ENCODE assay signal across 1 cellular context in the genomic region with DNA sequence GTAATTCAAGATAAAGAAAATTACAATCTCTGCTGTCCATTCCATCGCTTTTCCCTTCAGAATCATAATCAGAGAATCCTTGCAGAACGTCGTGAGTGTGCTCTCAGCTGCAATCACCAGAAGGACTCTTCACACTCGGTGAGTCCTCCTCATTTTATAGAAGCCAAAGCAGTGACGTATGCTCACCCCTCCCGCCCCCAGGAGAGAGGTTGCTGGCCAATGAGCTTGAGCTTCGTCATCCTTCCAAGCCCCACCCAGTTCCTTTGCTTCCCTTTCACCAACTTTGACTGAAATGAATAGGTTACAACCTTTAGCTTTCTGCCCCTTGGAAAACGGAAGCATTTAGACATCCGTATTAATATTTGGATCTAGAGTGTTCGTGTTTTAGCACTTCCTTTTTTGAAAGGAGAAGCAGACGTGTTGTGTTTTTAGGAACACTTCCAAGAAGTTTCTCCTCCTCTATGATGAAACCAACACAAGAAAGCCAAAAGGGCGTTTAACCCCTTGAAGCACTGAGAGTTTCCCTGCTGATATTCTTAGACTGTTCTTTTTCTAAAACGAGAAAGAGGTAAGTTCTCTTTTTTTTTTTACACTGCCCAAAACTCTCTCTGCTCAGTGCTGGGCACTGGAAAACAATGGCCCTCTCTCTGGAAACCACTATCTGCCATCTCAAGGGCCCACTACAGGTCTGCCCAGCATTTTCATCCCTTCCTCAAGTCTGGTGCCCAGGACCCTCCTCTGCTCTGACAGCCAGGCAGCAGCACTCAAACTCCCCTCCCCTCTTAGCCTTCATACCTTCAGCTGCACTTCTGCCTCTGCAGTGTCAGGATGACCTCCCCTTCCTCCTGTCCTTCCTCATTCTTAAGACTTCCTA.
TF ChIP-seq lines count a peak whose summit lies in the region.

No MANE protein-coding gene starts in this region.

TF ChIP-seq in K562, 482 proteins besides CTCF, POLR2A, EP300 and RAD21 (continued from another document and continues in another):
- TF ChIP-seq HLTF (IDR thresholded peaks at IDR 0.05): no peak
- peak; percentile 78; the same call in 1 of the 2 replicates for TF ChIP-seq L3MBTL2 (IDR thresholded peaks at IDR 0.05)
- TF ChIP-seq FOS (IDR thresholded peaks at IDR 0.05; ENCODE audit: extremely low read depth, insufficient read length): no peak
- TF ChIP-seq NFYB (IDR thresholded peaks at IDR 0.05; ENCODE audit: extremely low read depth, insufficient read length): peak; percentile 4
- TF ChIP-seq, protein P1, sequence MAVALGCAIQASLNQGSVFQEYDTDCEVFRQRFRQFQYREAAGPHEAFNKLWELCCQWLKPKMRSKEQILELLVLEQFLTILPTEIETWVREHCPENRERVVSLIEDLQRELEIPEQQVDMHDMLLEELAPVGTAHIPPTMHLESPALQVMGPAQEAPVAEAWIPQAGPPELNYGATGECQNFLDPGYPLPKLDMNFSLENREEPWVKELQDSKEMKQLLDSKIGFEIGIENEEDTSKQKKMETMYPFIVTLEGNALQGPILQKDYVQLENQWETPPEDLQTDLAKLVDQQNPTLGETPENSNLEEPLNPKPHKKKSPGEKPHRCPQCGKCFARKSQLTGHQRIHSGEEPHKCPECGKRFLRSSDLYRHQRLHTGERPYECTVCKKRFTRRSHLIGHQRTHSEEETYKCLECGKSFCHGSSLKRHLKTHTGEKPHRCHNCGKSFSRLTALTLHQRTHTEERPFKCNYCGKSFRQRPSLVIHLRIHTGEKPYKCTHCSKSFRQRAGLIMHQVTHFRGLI (CRISPR knock-in tag; IDR thresholded peaks at IDR 0.05): 0 out of 2 replicates have a peak, but pooled peaks have one; percentile 20
- TF ChIP-seq, protein P2, sequence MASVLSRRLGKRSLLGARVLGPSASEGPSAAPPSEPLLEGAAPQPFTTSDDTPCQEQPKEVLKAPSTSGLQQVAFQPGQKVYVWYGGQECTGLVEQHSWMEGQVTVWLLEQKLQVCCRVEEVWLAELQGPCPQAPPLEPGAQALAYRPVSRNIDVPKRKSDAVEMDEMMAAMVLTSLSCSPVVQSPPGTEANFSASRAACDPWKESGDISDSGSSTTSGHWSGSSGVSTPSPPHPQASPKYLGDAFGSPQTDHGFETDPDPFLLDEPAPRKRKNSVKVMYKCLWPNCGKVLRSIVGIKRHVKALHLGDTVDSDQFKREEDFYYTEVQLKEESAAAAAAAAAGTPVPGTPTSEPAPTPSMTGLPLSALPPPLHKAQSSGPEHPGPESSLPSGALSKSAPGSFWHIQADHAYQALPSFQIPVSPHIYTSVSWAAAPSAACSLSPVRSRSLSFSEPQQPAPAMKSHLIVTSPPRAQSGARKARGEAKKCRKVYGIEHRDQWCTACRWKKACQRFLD (CRISPR knock-in tag; IDR thresholded peaks at IDR 0.05): no peak
- TF ChIP-seq ZNF584 (CRISPR knock-in tag; IDR thresholded peaks at IDR 0.05; ENCODE audit: low read depth): no peak
- no peak for TF ChIP-seq NR2F6 (CRISPR knock-in tag; IDR thresholded peaks at IDR 0.05)
- no peak for TF ChIP-seq JUN (IDR thresholded peaks at IDR 0.05; ENCODE audit: borderline replicate concordance, low read depth, low read length)
- no peak for TF ChIP-seq JUN (CRISPR knock-in tag; IDR thresholded peaks at IDR 0.05; ENCODE audit: borderline replicate concordance)
- no peak for TF ChIP-seq PURB (CRISPR knock-in tag; IDR thresholded peaks at IDR 0.05; ENCODE audit: low read depth)
- TF ChIP-seq ZKSCAN8 (CRISPR knock-in tag; IDR thresholded peaks at IDR 0.05): no peak
- TF ChIP-seq JUND (IDR thresholded peaks at IDR 0.05; ENCODE audit: borderline replicate concordance, low read depth, low read length): peak; percentile 52; the same call in 1 of the 2 replicates
- peak; percentile 64; the same call in 1 of the 3 replicates for TF ChIP-seq JUND (tag; IDR thresholded peaks at IDR 0.05; ENCODE audit: borderline replicate concordance, low read depth, low read length)
- no peak for TF ChIP-seq FOXM1 (IDR thresholded peaks at IDR 0.05; ENCODE audit: low read depth)
- no peak for TF ChIP-seq FOXM1 (CRISPR knock-in tag; IDR thresholded peaks at IDR 0.05; ENCODE audit: low read depth)
- TF ChIP-seq ZNF124 (CRISPR knock-in tag; IDR thresholded peaks at IDR 0.05): no peak
- TF ChIP-seq NR2C1 (IDR thresholded peaks at IDR 0.05): peak; percentile 24; the same call in 1 of the 2 replicates
- TF ChIP-seq NR2C1 (tag; IDR thresholded peaks at IDR 0.05): peak; percentile 60; the same call in 1 of the 2 replicates
- TF ChIP-seq CREB1 (IDR thresholded peaks at IDR 0.05): no peak
- peak; percentile 64; the same call in 1 of the 2 replicates for TF ChIP-seq CREB1 (CRISPR knock-in tag; IDR thresholded peaks at IDR 0.05)
- no peak for TF ChIP-seq U2AF1 (optimal IDR thresholded peaks at IDR 0.05; ENCODE audit: low read depth, low read length)
- TF ChIP-seq RCOR1 (IDR thresholded peaks at IDR 0.05; ENCODE audit: borderline replicate concordance in 1 of 2, low read depth in 2 of 2, low read length in 2 of 2): 0 out of 4 replicates have a peak, but pooled peaks of 1 of the 2 experiments have one; percentile 3
- no peak for TF ChIP-seq SIN3B (IDR thresholded peaks at IDR 0.05; ENCODE audit: low read depth)
- TF ChIP-seq SMAD4 (CRISPR knock-in tag; conservative IDR thresholded peaks at IDR 0.05): no peak
- TF ChIP-seq, protein P3, sequence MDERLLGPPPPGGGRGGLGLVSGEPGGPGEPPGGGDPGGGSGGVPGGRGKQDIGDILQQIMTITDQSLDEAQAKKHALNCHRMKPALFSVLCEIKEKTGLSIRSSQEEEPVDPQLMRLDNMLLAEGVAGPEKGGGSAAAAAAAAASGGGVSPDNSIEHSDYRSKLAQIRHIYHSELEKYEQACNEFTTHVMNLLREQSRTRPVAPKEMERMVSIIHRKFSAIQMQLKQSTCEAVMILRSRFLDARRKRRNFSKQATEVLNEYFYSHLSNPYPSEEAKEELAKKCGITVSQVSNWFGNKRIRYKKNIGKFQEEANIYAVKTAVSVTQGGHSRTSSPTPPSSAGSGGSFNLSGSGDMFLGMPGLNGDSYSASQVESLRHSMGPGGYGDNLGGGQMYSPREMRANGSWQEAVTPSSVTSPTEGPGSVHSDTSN (CRISPR knock-in tag; IDR thresholded peaks at IDR 0.05; ENCODE audit: low read depth): no peak
- TF ChIP-seq, protein P3 (tag; conservative IDR thresholded peaks at IDR 0.05; ENCODE audit: low read depth): peak; percentile 37; the same call in 1 of the 2 replicates
- TF ChIP-seq LEF1 (IDR thresholded peaks at IDR 0.05): peak; percentile 14; the same call in 1 of the 2 replicates
- no peak for TF ChIP-seq CEBPG (CRISPR knock-in tag; IDR thresholded peaks at IDR 0.05)
- peak; percentile 33 to 66; a peak in 3 of 4 replicates for TF ChIP-seq CEBPG (tag; conservative IDR thresholded peaks at IDR 0.05 in 1 of 2, IDR thresholded peaks at IDR 0.05 in 1 of 2)
- TF ChIP-seq ZNF121 (CRISPR knock-in tag; conservative IDR thresholded peaks at IDR 0.05): no peak
- TF ChIP-seq DPF2 (IDR thresholded peaks at IDR 0.05): no peak
- TF ChIP-seq ZNF146 (CRISPR knock-in tag; IDR thresholded peaks at IDR 0.05; ENCODE audit: unreplicated experiment): no peak
- TF ChIP-seq IFI16 (CRISPR knock-in tag; IDR thresholded peaks at IDR 0.05): no peak
- TF ChIP-seq SMARCA5 (IDR thresholded peaks at IDR 0.05): no peak
- TF ChIP-seq ZNF347 (CRISPR knock-in tag; IDR thresholded peaks at IDR 0.05; ENCODE audit: low read depth): no peak
- TF ChIP-seq, protein P4, sequence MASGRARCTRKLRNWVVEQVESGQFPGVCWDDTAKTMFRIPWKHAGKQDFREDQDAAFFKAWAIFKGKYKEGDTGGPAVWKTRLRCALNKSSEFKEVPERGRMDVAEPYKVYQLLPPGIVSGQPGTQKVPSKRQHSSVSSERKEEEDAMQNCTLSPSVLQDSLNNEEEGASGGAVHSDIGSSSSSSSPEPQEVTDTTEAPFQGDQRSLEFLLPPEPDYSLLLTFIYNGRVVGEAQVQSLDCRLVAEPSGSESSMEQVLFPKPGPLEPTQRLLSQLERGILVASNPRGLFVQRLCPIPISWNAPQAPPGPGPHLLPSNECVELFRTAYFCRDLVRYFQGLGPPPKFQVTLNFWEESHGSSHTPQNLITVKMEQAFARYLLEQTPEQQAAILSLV (tag; IDR thresholded peaks at IDR 0.05): no peak
- no peak for TF ChIP-seq TBP (optimal IDR thresholded peaks at IDR 0.05; ENCODE audit: low read depth, low read length)
- TF ChIP-seq ZBED1 (IDR thresholded peaks at IDR 0.05): no peak
- no peak for TF ChIP-seq HMGN3 (IDR thresholded peaks at IDR 0.05; ENCODE audit: borderline replicate concordance, extremely low read depth, insufficient read length, low read depth, low read length)
- TF ChIP-seq, protein P5, sequence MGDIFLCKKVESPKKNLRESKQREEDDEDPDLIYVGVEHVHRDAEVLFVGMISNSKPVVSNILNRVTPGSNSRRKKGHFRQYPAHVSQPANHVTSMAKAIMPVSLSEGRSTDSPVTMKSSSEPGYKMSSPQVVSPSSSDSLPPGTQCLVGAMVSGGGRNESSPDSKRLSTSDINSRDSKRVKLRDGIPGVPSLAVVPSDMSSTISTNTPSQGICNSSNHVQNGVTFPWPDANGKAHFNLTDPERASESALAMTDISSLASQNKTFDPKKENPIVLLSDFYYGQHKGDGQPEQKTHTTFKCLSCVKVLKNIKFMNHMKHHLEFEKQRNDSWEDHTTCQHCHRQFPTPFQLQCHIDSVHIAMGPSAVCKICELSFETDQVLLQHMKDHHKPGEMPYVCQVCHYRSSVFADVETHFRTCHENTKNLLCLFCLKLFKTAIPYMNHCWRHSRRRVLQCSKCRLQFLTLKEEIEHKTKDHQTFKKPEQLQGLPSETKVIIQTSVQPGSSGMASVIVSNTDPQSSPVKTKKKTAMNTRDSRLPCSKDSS (IDR thresholded peaks at IDR 0.05; ENCODE audit: low read depth, partially characterized antibody): no peak
- no peak for TF ChIP-seq HDAC8 (tag; IDR thresholded peaks at IDR 0.05)
- no peak for TF ChIP-seq ZFPM2 (CRISPR knock-in tag; IDR thresholded peaks at IDR 0.05)
- TF ChIP-seq ADNP (tag; IDR thresholded peaks at IDR 0.05): no peak
- no peak for TF ChIP-seq ZKSCAN3 (CRISPR knock-in tag; IDR thresholded peaks at IDR 0.05)
- TF ChIP-seq YY1 (IDR thresholded peaks at IDR 0.05; ENCODE audit: borderline replicate concordance in 1 of 3, control insufficient read depth in 1 of 3, extremely low read depth in 1 of 3, insufficient read depth in 3 of 3, insufficient read length in 1 of 3, insufficient replicate concordance in 2 of 3, low read depth in 1 of 3, low read length in 2 of 3): no peak
- TF ChIP-seq GTF2A2 (tag; IDR thresholded peaks at IDR 0.05): 0 out of 2 replicates have a peak, but pooled peaks have one; percentile 56
- no peak for TF ChIP-seq CC2D1A (IDR thresholded peaks at IDR 0.05)
- TF ChIP-seq SOX6 (IDR thresholded peaks at IDR 0.05): peak; percentile 26; the same call in 1 of the 2 replicates
- peak; percentile 55; the same call in 1 of the 2 replicates for TF ChIP-seq ZNF263 (CRISPR knock-in tag; IDR thresholded peaks at IDR 0.05; ENCODE audit: borderline replicate concordance)
- no peak for TF ChIP-seq MTA1 (IDR thresholded peaks at IDR 0.05; ENCODE audit: borderline replicate concordance)
- TF ChIP-seq, protein P6, sequence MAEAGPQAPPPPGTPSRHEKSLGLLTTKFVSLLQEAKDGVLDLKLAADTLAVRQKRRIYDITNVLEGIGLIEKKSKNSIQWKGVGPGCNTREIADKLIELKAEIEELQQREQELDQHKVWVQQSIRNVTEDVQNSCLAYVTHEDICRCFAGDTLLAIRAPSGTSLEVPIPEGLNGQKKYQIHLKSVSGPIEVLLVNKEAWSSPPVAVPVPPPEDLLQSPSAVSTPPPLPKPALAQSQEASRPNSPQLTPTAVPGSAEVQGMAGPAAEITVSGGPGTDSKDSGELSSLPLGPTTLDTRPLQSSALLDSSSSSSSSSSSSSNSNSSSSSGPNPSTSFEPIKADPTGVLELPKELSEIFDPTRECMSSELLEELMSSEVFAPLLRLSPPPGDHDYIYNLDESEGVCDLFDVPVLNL (CRISPR knock-in tag; IDR thresholded peaks at IDR 0.05; ENCODE audit: low read depth): no peak
- no peak for TF ChIP-seq ILF3 (IDR thresholded peaks at IDR 0.05; ENCODE audit: borderline replicate concordance)
- peak; percentile 97 for TF ChIP-seq POLR2H (tag; IDR thresholded peaks at IDR 0.05; ENCODE audit: low read depth)
- TF ChIP-seq ATF1 (CRISPR knock-in tag; IDR thresholded peaks at IDR 0.05): no peak
- peak; percentile 95 for TF ChIP-seq ATF1 (tag; IDR thresholded peaks at IDR 0.05)
- no peak for TF ChIP-seq PRPF4 (IDR thresholded peaks at IDR 0.05; ENCODE audit: insufficient read depth, low read depth, low read length, poor library complexity, severe bottlenecking)
- TF ChIP-seq HNRNPK (IDR thresholded peaks at IDR 0.05; ENCODE audit: low read depth, low read length, poor library complexity, severe bottlenecking): no peak
- TF ChIP-seq, protein P7, sequence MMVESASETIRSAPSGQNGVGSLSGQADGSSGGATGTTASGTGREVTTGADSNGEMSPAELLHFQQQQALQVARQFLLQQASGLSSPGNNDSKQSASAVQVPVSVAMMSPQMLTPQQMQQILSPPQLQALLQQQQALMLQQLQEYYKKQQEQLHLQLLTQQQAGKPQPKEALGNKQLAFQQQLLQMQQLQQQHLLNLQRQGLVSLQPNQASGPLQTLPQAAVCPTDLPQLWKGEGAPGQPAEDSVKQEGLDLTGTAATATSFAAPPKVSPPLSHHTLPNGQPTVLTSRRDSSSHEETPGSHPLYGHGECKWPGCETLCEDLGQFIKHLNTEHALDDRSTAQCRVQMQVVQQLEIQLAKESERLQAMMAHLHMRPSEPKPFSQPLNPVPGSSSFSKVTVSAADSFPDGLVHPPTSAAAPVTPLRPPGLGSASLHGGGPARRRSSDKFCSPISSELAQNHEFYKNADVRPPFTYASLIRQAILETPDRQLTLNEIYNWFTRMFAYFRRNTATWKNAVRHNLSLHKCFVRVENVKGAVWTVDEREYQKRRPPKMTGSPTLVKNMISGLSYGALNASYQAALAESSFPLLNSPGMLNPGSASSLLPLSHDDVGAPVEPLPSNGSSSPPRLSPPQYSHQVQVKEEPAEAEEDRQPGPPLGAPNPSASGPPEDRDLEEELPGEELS (CRISPR knock-in tag; IDR thresholded peaks at IDR 0.05; ENCODE audit: borderline replicate concordance): no peak
- peak; percentile 87 for TF ChIP-seq ATF7 (IDR thresholded peaks at IDR 0.05)
- TF ChIP-seq CREM (IDR thresholded peaks at IDR 0.05; ENCODE audit: low read depth): peak; percentile 88
- no peak for TF ChIP-seq PTRF (tag; IDR thresholded peaks at IDR 0.05)
